ENCODE assay signal across 8 cellular contexts in the genomic region with DNA sequence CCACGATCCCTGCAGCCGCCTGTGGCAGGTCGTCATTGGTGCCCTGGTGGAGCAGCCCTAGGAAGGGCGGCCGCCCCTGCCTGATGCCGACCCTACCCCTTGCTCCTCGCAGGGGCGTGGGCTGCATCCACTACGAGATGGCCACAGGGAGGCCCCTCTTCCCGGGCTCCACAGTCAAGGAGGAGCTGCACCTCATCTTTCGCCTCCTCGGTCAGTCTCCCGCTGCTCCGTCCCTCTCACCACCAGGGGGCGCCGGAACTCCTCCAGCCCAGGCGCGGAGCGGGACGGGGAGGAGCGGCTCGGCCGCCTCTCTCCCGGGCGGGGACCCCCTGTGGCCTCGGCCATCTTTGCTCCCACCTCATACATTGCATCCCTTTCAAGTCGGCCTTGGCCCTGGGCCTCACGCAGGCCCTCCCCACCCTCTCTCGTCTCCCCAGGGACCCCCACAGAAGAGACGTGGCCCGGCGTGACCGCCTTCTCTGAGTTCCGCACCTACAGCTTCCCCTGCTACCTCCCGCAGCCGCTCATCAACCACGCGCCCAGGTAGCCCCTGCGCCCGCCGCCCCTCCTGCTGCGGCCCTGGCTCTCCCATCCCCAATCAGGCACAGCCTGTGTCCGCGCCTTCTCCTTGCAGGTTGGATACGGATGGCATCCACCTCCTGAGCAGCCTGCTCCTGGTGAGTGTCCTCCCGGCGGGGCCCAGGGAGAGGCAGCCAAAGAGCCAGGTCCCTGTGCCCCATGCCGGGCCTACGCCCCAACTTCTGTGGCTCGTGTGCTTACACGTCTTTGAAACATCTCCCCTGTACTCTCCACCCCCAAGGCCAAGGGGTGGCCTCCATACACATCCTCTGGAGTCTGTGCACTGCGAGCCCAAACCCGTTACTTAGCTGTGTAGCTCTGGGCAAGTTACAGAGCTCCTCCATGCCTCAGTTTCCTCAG. TPM values are rescaled to one million over a fixed set of nuclear protein-coding genes. Genes with fewer than 3 reads are reported as not detected.
DNase-seq lines count a peak whose midpoint lies in the region; ATAC-seq and TF ChIP-seq lines count a peak whose summit lies in the region.

No MANE protein-coding gene starts in this region.

- in situ Hi-C loops in Caki2 (cut with HindIII; ENCODE audit: low pct_unique_long_range_greater_than_20kb, low sequenced_read_pairs) = no loop called here

- H3K27me3 Mint-ChIP-seq in HFFc6 (ENCODE audit: insufficient read depth) (peaks cover 11% of the 10 kb centered on the region), mesothelial cell of epicardium (ENCODE audit: low read depth) (peaks cover 3% of the 10 kb centered on the region)
- peaks cover 33 to 57% of the 10 kb centered on the region in 2 donors for H3K27me3 Mint-ChIP-seq in effector memory CD8-positive, alpha-beta T cell

- H3K4me3 Mint-ChIP-seq in HFFc6 = peak overlapping the region; percentile 80
- H3K4me3 Mint-ChIP-seq in effector memory CD8-positive, alpha-beta T cell = peak overlapping the region; percentile 49 to 59
- H3K4me3 Mint-ChIP-seq in mesothelial cell of epicardium = no peak overlapping the region

- H3K27ac Mint-ChIP-seq in HFFc6 (peak overlapping the region; percentile 42; the same call in 1 of the 2 replicates), mesothelial cell of epicardium (no peak overlapping the region)
- H3K27ac Mint-ChIP-seq in effector memory CD8-positive, alpha-beta T cell = peak overlapping the region; percentile 15 to 31

- no peaks in the 10 kb centered on the region for H3K36me3 Mint-ChIP-seq in HFFc6 (ENCODE audit: low read depth)
- peaks cover 2% of the 10 kb centered on the region for H3K36me3 Mint-ChIP-seq in effector memory CD8-positive, alpha-beta T cell (ENCODE audit: insufficient read depth)
- H3K36me3 Mint-ChIP-seq in mesothelial cell of epicardium = peaks cover 6% of the 10 kb centered on the region

- DNase-seq in Caki2 (ENCODE audit: low read depth) (peak; percentile 50), HFFc6 (peak; percentile 62), NCI-H774 (lab: John Stamatoyannopoulos, UW) (peak; percentile 38), mesothelial cell of epicardium (ENCODE audit: low spot score in 2 of 2, unreplicated experiment in 2 of 2) (peak; percentile 88 to 94)
- DNase-seq in activated CD8-positive, alpha-beta memory T cell treated with anti-CD3 and anti-CD28 coated beads for 4 hours (ENCODE audit: low read depth in 2 of 2) = peak; percentile 59 to 72
- DNase-seq in effector memory CD8-positive, alpha-beta T cell = peak; percentile 81 to 83 (median 81)
- peak; percentile 70 to 72 for DNase-seq in stimulated activated CD8-positive, alpha-beta memory T cell treated with anti-CD3 and anti-CD28 coated beads, Interleukin-2, amount 100 ng/mL, for 1 hour (ENCODE audit: low read depth in 2 of 2)

- no peaks in the 10 kb centered on the region for H3K9me3 Mint-ChIP-seq in HFFc6
- H3K9me3 Mint-ChIP-seq in effector memory CD8-positive, alpha-beta T cell = no peaks in the 10 kb centered on the region
- no peaks in the 10 kb centered on the region for H3K9me3 Mint-ChIP-seq in mesothelial cell of epicardium

- H3K4me1 Mint-ChIP-seq in HFFc6 (ENCODE audit: low read depth) (peaks cover 15% of the 10 kb centered on the region), mesothelial cell of epicardium (peaks cover 11% of the 10 kb centered on the region)
- peaks cover 6 to 12% of the 10 kb centered on the region in 2 donors for H3K4me1 Mint-ChIP-seq in effector memory CD8-positive, alpha-beta T cell (ENCODE audit: low read depth in 2 of 2)

- TF ChIP-seq CTCF in HFFc6 (IDR thresholded peaks at IDR 0.05) = peak; percentile 99
- peak; percentile 97 for TF ChIP-seq CTCF in mesothelial cell of epicardium (IDR thresholded peaks at IDR 0.05; ENCODE audit: unreplicated experiment)

- peak; percentile 82 for ATAC-seq in effector memory CD8-positive, alpha-beta T cell (replicated peaks)
- no peak for ATAC-seq in GM18861 (IDR thresholded peaks at IDR 0.05; ENCODE audit: unreplicated experiment)

RNA-seq across cellular contexts. Expression of gene CDK18, which starts 24.7 kb away (rescaled TPM):
- 4.5 and 17.4 TPM in 2 replicates for total RNA-seq in Caki2 (2014; rRNA removed; shearing (Covaris generic); ENCODE audit: low replicate concordance)
- total RNA-seq in HFFc6 (2021; fragmentation: NEBNext Ultra II Directional; extraction: Animal tissue kit (Norgen Biotek cat#: 25700)) = 1 to 10 TPM in 4 of 6 experiments, under 1 TPM in 2; 0.33 to 2.9 (median 1.7) TPM
- 28.7 to 33.2 TPM (median 31.1 TPM) in 3 replicates for total RNA-seq in mesothelial cell of epicardium

Comparison
In these comparisons a context has a peak if more than half of its experiments do, and no peak if none do; other contexts are left out.
1. DNase-seq: peak in every context shown above with its lines; median percentile 91 in mesothelial cell of epicardium; 81 in effector memory CD8-positive, alpha-beta T cell; 71 in stimulated activated CD8-positive, alpha-beta memory T cell treated with anti-CD3 and anti-CD28 coated beads, Interleukin-2, amount 100 ng/mL, for 1 hour; 66 in activated CD8-positive, alpha-beta memory T cell treated with anti-CD3 and anti-CD28 coated beads for 4 hours; 62 in HFFc6; 50 in Caki2; 38 in NCI-H774.